Comparison of ENCODE assay signal across 10 cellular contexts in the genomic region with DNA sequence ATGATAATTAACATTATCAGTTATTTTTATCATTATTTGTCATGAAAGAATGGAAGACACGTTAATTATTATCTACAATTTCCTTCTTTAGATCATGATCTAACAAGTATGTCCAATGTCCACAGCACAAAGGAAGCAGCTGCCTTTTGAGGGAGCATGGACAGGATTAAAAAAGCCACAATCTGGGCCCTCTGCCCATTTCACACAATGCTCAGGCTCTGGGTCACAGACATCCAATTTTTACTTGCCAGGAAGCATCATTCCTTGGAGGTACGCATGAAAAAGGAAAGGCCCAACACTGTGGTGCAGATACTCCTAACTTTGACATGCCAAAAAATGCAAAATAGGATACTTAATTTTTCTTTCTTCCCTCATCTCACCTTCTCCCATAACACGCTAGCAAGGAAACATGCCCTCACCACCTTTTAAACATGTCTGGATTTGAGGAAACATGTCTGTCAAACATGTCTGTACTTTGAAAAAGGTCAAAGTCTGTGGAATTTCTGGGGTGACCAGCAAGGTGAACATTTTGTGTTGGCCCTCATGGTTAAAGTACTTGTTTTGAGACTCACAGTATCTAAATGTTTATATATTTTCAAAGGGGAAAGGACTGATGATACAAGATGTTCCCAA. TPM values are rescaled to one million over a fixed set of nuclear protein-coding genes. Genes with fewer than 3 reads are reported as not detected.
DNase-seq lines count a peak whose midpoint lies in the region; ATAC-seq, FAIRE-seq and TF ChIP-seq lines count a peak whose summit lies in the region.
"Had no signal": no experiment of that assay in that cellular context is flagged by ENCODE, and none has a peak within 500 bp of the region (broad histone marks: within the 10 kb centered on the region; RNA-seq: fewer than 3 reads in every experiment).

No MANE protein-coding gene starts in this region.

- intact Hi-C loops in ascending aorta (cut with DNase I): no loop called here
- intact Hi-C loops in right cardiac atrium (cut with DNase I): no loop called here

- no peak overlapping the region for H3K9ac ChIP-seq in smooth muscle cell (ENCODE audit: low read depth)

- no peaks in the 10 kb centered on the region for H3K79me2 ChIP-seq in smooth muscle cell (ENCODE audit: low read depth)

- no peak for FAIRE-seq in HTR-8/SVneo (lab: Jason Lieb, UNC)

- ATAC-seq in right cardiac atrium (peak; percentile 56 to 85), thoracic aorta (ENCODE audit: insufficient number of reproducible peaks, low FRiP score, low read depth) (peak; percentile 30), HG03521 (IDR thresholded peaks at IDR 0.05; ENCODE audit: unreplicated experiment) (no peak)

- DNase-seq in M059J (ENCODE audit: low read depth): peak; percentile 97
- DNase-seq in ascending aorta (ENCODE audit: low spot score in 2 of 2): no peak
- peak in 2 of 3 donors; percentile 55 to 63 for DNase-seq in right cardiac atrium
- no peak for DNase-seq in thoracic aorta (ENCODE audit: low spot score)
- no peak for DNase-seq in smooth muscle cell (lab: John Stamatoyannopoulos, UW; ENCODE audit: unreplicated experiment)
- no peak for DNase-seq in HTR-8/SVneo (ENCODE audit: insufficient read length, low spot score)
- no peak for DNase-seq in hepatic stellate cell (ENCODE audit: low spot score)
- DNase-seq: effector CD8-positive, alpha-beta T cell had no signal

- H4K20me1 ChIP-seq in smooth muscle cell (ENCODE audit: low read depth): peaks cover 5% of the 10 kb centered on the region

- no peaks in the 10 kb centered on the region for H3K9me3 ChIP-seq in ascending aorta
- H3K9me3 ChIP-seq in right cardiac atrium (ENCODE audit: control insufficient read depth, low read length): no peaks in the 10 kb centered on the region
- H3K9me3 ChIP-seq in thoracic aorta: no peaks in the 10 kb centered on the region
- no peaks in the 10 kb centered on the region for H3K9me3 ChIP-seq in smooth muscle cell (replicated peaks; ENCODE audit: low read depth)

- H3F3A ChIP-seq in smooth muscle cell (ENCODE audit: low read depth): no peaks in the 10 kb centered on the region

- H3K4me3 ChIP-seq in ascending aorta (no peak overlapping the region), right cardiac atrium (ENCODE audit: low read length) (no peak overlapping the region), thoracic aorta (no peak overlapping the region), smooth muscle cell (no peak overlapping the region)
- H3K4me3 ChIP-seq: skin epidermis had no signal

- H3K4me1 ChIP-seq in ascending aorta: peaks cover 6 to 46% of the 10 kb centered on the region in 2 donors
- peaks cover 9% of the 10 kb centered on the region for H3K4me1 ChIP-seq in right cardiac atrium (ENCODE audit: control insufficient read depth, insufficient read depth, low read length)
- peaks cover 36 to 48% of the 10 kb centered on the region in 2 donors for H3K4me1 ChIP-seq in thoracic aorta (ENCODE audit: control insufficient read depth in 1 of 2, low read depth in 2 of 2)
- H3K4me1 ChIP-seq in smooth muscle cell (ENCODE audit: low read depth): peaks cover 6% of the 10 kb centered on the region

- TF ChIP-seq CTCF in ascending aorta (IDR thresholded peaks at IDR 0.05) (no peak), thoracic aorta (IDR thresholded peaks at IDR 0.05) (no peak), smooth muscle cell (IDR thresholded peaks at IDR 0.05; ENCODE audit: borderline replicate concordance, insufficient read depth, poor library complexity, severe bottlenecking) (no peak)

- no peak overlapping the region for H2AFZ ChIP-seq in smooth muscle cell (ENCODE audit: low read depth)

- H3K36me3 ChIP-seq in ascending aorta: no peaks in the 10 kb centered on the region
- no peaks in the 10 kb centered on the region for H3K36me3 ChIP-seq in thoracic aorta
- H3K36me3 ChIP-seq in smooth muscle cell (ENCODE audit: low read depth): no peaks in the 10 kb centered on the region

- 28% methylated on average over 3 of the region's 3 CpGs for WGBS in right cardiac atrium
- 67% methylated on average over 3 of the region's 3 CpGs for WGBS in smooth muscle cell (ENCODE audit: low lambda C conversion rate)

- H3K4me2 ChIP-seq in smooth muscle cell: no peak overlapping the region

- H3K27me3 ChIP-seq in ascending aorta (no peaks in the 10 kb centered on the region), right cardiac atrium (ENCODE audit: control insufficient read depth, insufficient read depth) (no peaks in the 10 kb centered on the region), thoracic aorta (replicated peaks; ENCODE audit: insufficient read depth) (no peaks in the 10 kb centered on the region), smooth muscle cell (ENCODE audit: low read depth) (no peaks in the 10 kb centered on the region)

- H3K27ac ChIP-seq in ascending aorta (peak overlapping the region; percentile 66 to 72), right cardiac atrium (ENCODE audit: low read length) (no peak overlapping the region), thoracic aorta (peak overlapping the region; percentile 46 to 80), smooth muscle cell (ENCODE audit: low read depth) (no peak overlapping the region)

RNA-seq across cellular contexts. Expression of gene GADD45A, which starts 40.0 kb away (rescaled TPM):
- 46.6 and 48.8 TPM in 2 replicates for total RNA-seq in M059J (2014; rRNA removed; shearing (Covaris generic))
- total RNA-seq in ascending aorta (111 TPM), right cardiac atrium (10 to 100 TPM; 10.5 to 23.3 (median 18.2) TPM), thoracic aorta (100 to 1,000 TPM; 227 to 262 TPM), smooth muscle cell (130 and 141 TPM in 2 replicates)
- polyA plus RNA-seq in right cardiac atrium (24.6 TPM), smooth muscle cell (205 and 250 TPM in 2 replicates)

Comparison
In these comparisons a context has a peak if more than half of its experiments do, and no peak if none do; other contexts are left out.
1. DNase-seq: peak in M059J (single experiment) and right cardiac atrium (2 of 3); none in ascending aorta (0 of 2), thoracic aorta (single experiment), smooth muscle cell (single experiment), HTR-8/SVneo (single experiment) and hepatic stellate cell (single experiment).
2. H3K27ac ChIP-seq: peak in ascending aorta (2 of 2) and thoracic aorta (2 of 2); none in right cardiac atrium (single experiment) and smooth muscle cell (single experiment).